Comparison of ENCODE assay signal across 1 cellular context in genomic region chr11:95284057-95285052, GRCh38.
TF ChIP-seq lines count a peak whose summit lies in the region.

No MANE protein-coding gene starts in this region.

TF ChIP-seq in SK-N-SH treated with all-trans-retinoic acid at 6 μM for 48 hours, 23 proteins besides CTCF, POLR2A, EP300 and RAD21 (continued from another document):
- no peak for TF ChIP-seq TSHZ2 (CRISPR knock-in tag; IDR thresholded peaks at IDR 0.05)
- TF ChIP-seq ZNF70 (CRISPR knock-in tag; IDR thresholded peaks at IDR 0.05): no peak
- TF ChIP-seq ISL1 (CRISPR knock-in tag; IDR thresholded peaks at IDR 0.05): no peak
- no peak for TF ChIP-seq CSRNP3 (CRISPR knock-in tag; IDR thresholded peaks at IDR 0.05)
- no peak for TF ChIP-seq ZNF565 (CRISPR knock-in tag; conservative IDR thresholded peaks at IDR 0.05; ENCODE audit: low read depth)
- TF ChIP-seq GLIS3 (CRISPR knock-in tag; IDR thresholded peaks at IDR 0.05): no peak
- no peak for TF ChIP-seq CSDC2 (CRISPR knock-in tag; IDR thresholded peaks at IDR 0.05)
- TF ChIP-seq CREB5 (CRISPR knock-in tag; IDR thresholded peaks at IDR 0.05; ENCODE audit: low read depth): no peak
